Comparison of ENCODE assay signal across 2 cellular contexts in genomic region chr6:162722633-162723032, GRCh38.
A peak's percentile ranks its signal among the peaks of the same experiment; 100 is the strongest.
TF ChIP-seq lines count a peak whose summit lies in the region.

No MANE protein-coding gene starts in this region.

TF ChIP-seq in liver, 16 proteins besides CTCF, POLR2A, EP300 and RAD21:
- TF ChIP-seq HNF4A (conservative IDR thresholded peaks at IDR 0.05), result peak; percentile 50 to 66
- no peak for TF ChIP-seq SP1 (IDR thresholded peaks at IDR 0.05)

TF ChIP-seq in HepG2, 621 proteins besides CTCF, POLR2A, EP300 and RAD21:
- TF ChIP-seq NFYC (CRISPR knock-in tag; IDR thresholded peaks at IDR 0.05) (no peak), CENPX (CRISPR knock-in tag; IDR thresholded peaks at IDR 0.05) (no peak), CCDC6 (CRISPR knock-in tag; IDR thresholded peaks at IDR 0.05) (no peak), ZBTB38 (CRISPR knock-in tag; IDR thresholded peaks at IDR 0.05) (no peak), PRDM10 (CRISPR knock-in tag; IDR thresholded peaks at IDR 0.05; ENCODE audit: low read depth) (no peak), SSRP1 (CRISPR knock-in tag; IDR thresholded peaks at IDR 0.05) (no peak), HINFP (CRISPR knock-in tag; IDR thresholded peaks at IDR 0.05; ENCODE audit: low read depth) (no peak), ZNF644 (CRISPR knock-in tag; IDR thresholded peaks at IDR 0.05; ENCODE audit: low read depth) (no peak), STAT6 (CRISPR knock-in tag; IDR thresholded peaks at IDR 0.05; ENCODE audit: borderline replicate concordance) (no peak), ZNF441 (CRISPR knock-in tag; IDR thresholded peaks at IDR 0.05; ENCODE audit: borderline replicate concordance) (no peak), ZNF510 (CRISPR knock-in tag; IDR thresholded peaks at IDR 0.05; ENCODE audit: low read depth) (no peak), ZNF619 (CRISPR knock-in tag; IDR thresholded peaks at IDR 0.05) (no peak)
- TF ChIP-seq, protein P1, sequence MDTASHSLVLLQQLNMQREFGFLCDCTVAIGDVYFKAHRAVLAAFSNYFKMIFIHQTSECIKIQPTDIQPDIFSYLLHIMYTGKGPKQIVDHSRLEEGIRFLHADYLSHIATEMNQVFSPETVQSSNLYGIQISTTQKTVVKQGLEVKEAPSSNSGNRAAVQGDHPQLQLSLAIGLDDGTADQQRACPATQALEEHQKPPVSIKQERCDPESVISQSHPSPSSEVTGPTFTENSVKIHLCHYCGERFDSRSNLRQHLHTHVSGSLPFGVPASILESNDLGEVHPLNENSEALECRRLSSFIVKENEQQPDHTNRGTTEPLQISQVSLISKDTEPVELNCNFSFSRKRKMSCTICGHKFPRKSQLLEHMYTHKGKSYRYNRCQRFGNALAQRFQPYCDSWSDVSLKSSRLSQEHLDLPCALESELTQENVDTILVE (CRISPR knock-in tag; IDR thresholded peaks at IDR 0.05), result no peak
- TF ChIP-seq, protein P2, sequence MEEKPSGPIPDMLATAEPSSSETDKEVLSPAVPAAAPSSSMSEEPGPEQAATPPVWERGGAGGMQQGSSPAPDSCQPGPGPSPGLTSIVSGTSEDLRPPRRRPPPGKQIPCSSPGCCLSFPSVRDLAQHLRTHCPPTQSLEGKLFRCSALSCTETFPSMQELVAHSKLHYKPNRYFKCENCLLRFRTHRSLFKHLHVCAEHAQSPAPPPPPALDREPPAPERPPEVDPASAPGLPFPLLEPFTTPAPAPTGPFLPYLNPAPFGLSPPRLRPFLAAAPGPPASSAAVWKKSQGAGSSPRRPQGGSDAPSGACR (CRISPR knock-in tag; IDR thresholded peaks at IDR 0.05), result no peak
